ENCODE assay signal across 8 cellular contexts in genomic region chr3:45665101-45665572, GRCh38. TPM values are rescaled to one million over a fixed set of nuclear protein-coding genes. Genes with fewer than 3 reads are reported as not detected.
DNase-seq lines count a peak whose midpoint lies in the region; ATAC-seq and TF ChIP-seq lines count a peak whose summit lies in the region.

No MANE protein-coding gene starts in this region.

- DNase-seq in DMS153 (lab: John Stamatoyannopoulos, UW) (peak; percentile 12), DMS153 treated with DMSO at 0.1 percent for 48 hours (lab: John Stamatoyannopoulos, UW; ENCODE audit: unreplicated experiment) (no peak), NCI-H1436 treated with DMSO at 0.1 percent for 48 hours (lab: John Stamatoyannopoulos, UW) (peak; percentile 5), myocyte (ENCODE audit: low read depth) (peak; percentile 55), vagina (ENCODE audit: extremely low spot score in 2 of 2) (no peak)
- DNase-seq in activated CD4-positive, alpha-beta T cell treated with anti-CD3 and anti-CD28 coated beads for 4 hours = peak; percentile 57 to 65

- H3K9me3 ChIP-seq in duodenal mucosa (ENCODE audit: control insufficient read depth in 1 of 2, low read length in 2 of 2) (no peaks in the 10 kb centered on the region), vagina (no peaks in the 10 kb centered on the region)

- H3K36me3 ChIP-seq in duodenal mucosa (ENCODE audit: control insufficient read depth in 1 of 2, insufficient read depth in 2 of 2, low read length in 2 of 2) (peaks cover 23 to 34% of the 10 kb centered on the region in 2 donors), vagina (peaks cover 0 to 5% of the 10 kb centered on the region in 2 donors)

- H3K4me3 ChIP-seq in duodenal mucosa (ENCODE audit: low read depth in 1 of 2, low read length in 2 of 2) (peak overlapping the region; percentile 50 to 56), vagina (peak overlapping the region; percentile 18 to 35)

- H3K4me1 ChIP-seq in duodenal mucosa (ENCODE audit: control insufficient read depth in 1 of 2, insufficient read depth in 2 of 2, low read length in 2 of 2) = peaks cover 11 to 15% of the 10 kb centered on the region in 2 donors
- peaks cover 56% of the 10 kb centered on the region for H3K4me1 ChIP-seq in vagina

- H3K27ac ChIP-seq in duodenal mucosa (ENCODE audit: low read depth, low read length) = no peak overlapping the region
- H3K27ac ChIP-seq in vagina = peak overlapping the region; percentile 46

- no peak for ATAC-seq in GM18868 (IDR thresholded peaks at IDR 0.05; ENCODE audit: unreplicated experiment)

- TF ChIP-seq CTCF in vagina (IDR thresholded peaks at IDR 0.05) = peak in 1 of 3 experiments; percentile 35

- TF ChIP-seq POLR2A in vagina (IDR thresholded peaks at IDR 0.05) = no peak

- peak overlapping the region; percentile 12 to 21 for H3K9ac ChIP-seq in duodenal mucosa (ENCODE audit: low read depth in 1 of 2, low read length in 2 of 2)

- intact Hi-C loops in vagina (cut with DNase I) = no loop called here

- no peaks in the 10 kb centered on the region for H3K27me3 ChIP-seq in duodenal mucosa (ENCODE audit: control insufficient read depth in 1 of 2, insufficient read depth in 2 of 2, low read length in 2 of 2)
- H3K27me3 ChIP-seq in vagina = no peaks in the 10 kb centered on the region

RNA-seq across cellular contexts. Expression of gene SACM1L, which starts 24.1 kb away (rescaled TPM):
- total RNA-seq in myocyte (18.0 and 30.3 TPM in 2 replicates), vagina (32.7 TPM)
- 16.4 TPM for polyA plus RNA-seq in myocyte (2012)

Comparison
In these comparisons a context has a peak if more than half of its experiments do, and no peak if none do; other contexts are left out.
1. DNase-seq: peak in DMS153 (single experiment), NCI-H1436 treated with DMSO at 0.1 percent for 48 hours (single experiment), activated CD4-positive, alpha-beta T cell treated with anti-CD3 and anti-CD28 coated beads for 4 hours (2 of 2) and myocyte (single experiment); none in DMS153 treated with DMSO at 0.1 percent for 48 hours (single experiment) and vagina (0 of 2).